Comparison of ENCODE assay signal across 16 cellular contexts in genomic region chr22:25027052-25027525, GRCh38.
DNase-seq lines count a peak whose midpoint lies in the region; ATAC-seq and TF ChIP-seq lines count a peak whose summit lies in the region.
"Had no signal": no experiment of that assay in that cellular context is flagged by ENCODE, and none has a peak within 500 bp of the region (broad histone marks: within the 10 kb centered on the region; RNA-seq: fewer than 3 reads in every experiment).

No MANE protein-coding gene starts in this region.

- H3K4me1 ChIP-seq in PC-9 (replicated peaks; ENCODE audit: insufficient read depth) (peaks cover 28% of the 10 kb centered on the region), endodermal cell (ENCODE audit: control insufficient read depth, insufficient read depth, low read length) (no peaks in the 10 kb centered on the region), trophoblast cell (ENCODE audit: control insufficient read depth in 1 of 2, insufficient read depth in 2 of 2, low read length in 2 of 2) (peaks cover 14 to 21% of the 10 kb centered on the region in 2 experiments), SJCRH30 (peaks cover 11% of the 10 kb centered on the region)

- H3K4me2 ChIP-seq in PC-9 (peak overlapping the region; percentile 46), trophoblast cell (ENCODE audit: low read length) (no peak overlapping the region)
- H3K4me2 ChIP-seq: GM23338 had no signal

- H2AFZ ChIP-seq in PC-9 (no peak overlapping the region), trophoblast cell (ENCODE audit: insufficient read depth, low read length, poor library complexity) (no peak overlapping the region)
- H2AFZ ChIP-seq: GM23338 had no signal

- peak overlapping the region; percentile 87 for H3K27ac Mint-ChIP-seq in endodermal cell
- H3K27ac Mint-ChIP-seq: activated T-cell treated with anti-CD3 and anti-CD28 coated beads, Interleukin-2, amount 50 U/mL, for 24 hours had no signal

- peaks cover 23% of the 10 kb centered on the region for H3K36me3 Mint-ChIP-seq in endodermal cell (ENCODE audit: low read depth)
- H3K36me3 Mint-ChIP-seq in activated T-cell treated with anti-CD3 and anti-CD28 coated beads, Interleukin-2, amount 50 U/mL, for 4 hours (ENCODE audit: insufficient read depth): no peaks in the 10 kb centered on the region

- peak; percentile 16 for DNase-seq in NCI-H748 (lab: John Stamatoyannopoulos, UW; ENCODE audit: unreplicated experiment)
- no peak for DNase-seq in NCI-H748 treated with DMSO at 0.1 percent for 48 hours (lab: John Stamatoyannopoulos, UW)
- peak in 1 of 2 experiments; percentile 66 for DNase-seq in PC-9
- DNase-seq in endodermal cell: no peak
- no peak for DNase-seq in trophoblast cell
- no peak for DNase-seq in activated T-cell treated with anti-CD3 and anti-CD28 coated beads, Interleukin-2, amount 50 U/mL, for 4 hours
- DNase-seq in SJCRH30: no peak
- DNase-seq: activated T-cell treated with anti-CD3 and anti-CD28 coated beads, Interleukin-2, amount 50 U/mL, for 24 hours; DMS 273 treated with DMSO at 0.1 percent for 48 hours; glutamatergic neuron; NCI-H1048; SHP77 treated with DMSO at 0.1 percent for 48 hours; stimulated activated CD4-positive, alpha-beta T cell treated with anti-CD3 and anti-CD28 coated beads, Interleukin-12 subunit alpha, Interleukin-12 subunit beta, amount 100 ng/mL, for 4 hours; WERI-Rb-1 had no signal

- CTCF ChIA-PET in PC-9 (lab: Charles Lee): interaction anchor here (0.6 kb wide), 1 partner anchor 17 kb away, joined by 5 read pairs; no protein-coding TSS in a partner anchor

- POLR2A ChIA-PET in PC-9 (lab: Charles Lee; ENCODE audit: unreplicated experiment): interaction anchor here (0.6 to 0.7 kb wide), 2 partner anchors 39 to 57 kb away, joined by 5 to 6 read pairs; no protein-coding TSS in a partner anchor

- H2BK12ac ChIP-seq in trophoblast cell (ENCODE audit: low read length): no peak overlapping the region

- 0 out of 2 replicates have a peak, but pooled peaks cover 8% of the 10 kb centered on the region for H3K79me2 ChIP-seq in PC-9 (ENCODE audit: low read depth)
- peaks cover 2% of the 10 kb centered on the region for H3K79me2 ChIP-seq in trophoblast cell (ENCODE audit: control insufficient read depth, insufficient read depth, low read length, poor library complexity)

- no peak overlapping the region for H3K23ac ChIP-seq in trophoblast cell (ENCODE audit: low read length)

- no peaks in the 10 kb centered on the region for H3K9me3 Mint-ChIP-seq in endodermal cell
- H3K9me3 Mint-ChIP-seq in activated T-cell treated with anti-CD3 and anti-CD28 coated beads, Interleukin-2, amount 50 U/mL, for 4 hours: no peaks in the 10 kb centered on the region
- H3K9me3 Mint-ChIP-seq: activated T-cell treated with anti-CD3 and anti-CD28 coated beads, Interleukin-2, amount 50 U/mL, for 24 hours; GM23338 had no signal

- no peak overlapping the region for H3K18ac ChIP-seq in trophoblast cell (ENCODE audit: low read length)

- H3K4me3 Mint-ChIP-seq in endodermal cell: no peak overlapping the region
- no peak overlapping the region for H3K4me3 Mint-ChIP-seq in activated T-cell treated with anti-CD3 and anti-CD28 coated beads, Interleukin-2, amount 50 U/mL, for 4 hours
- H3K4me3 Mint-ChIP-seq: activated T-cell treated with anti-CD3 and anti-CD28 coated beads, Interleukin-2, amount 50 U/mL, for 24 hours; GM23338 had no signal

- ATAC-seq in HG03280 (IDR thresholded peaks at IDR 0.05; ENCODE audit: unreplicated experiment): no peak
- no peak for ATAC-seq in activated T-cell treated with anti-CD3 and anti-CD28 coated beads, Interleukin-2, amount 50 U/mL, for 4 hours

- peaks cover 3% of the 10 kb centered on the region for H4K20me1 ChIP-seq in PC-9 (ENCODE audit: insufficient read depth)

- WGBS in endodermal cell (ENCODE audit: insufficient coverage in 1 of 2, insufficient read length in 1 of 2), 2 experiments: 86 to 93% methylated on average over 3 to 4 of the region's 4 CpGs
- no CpG with 5 or more reads among the region's 4 CpGs for WGBS in trophoblast cell (ENCODE audit: extremely low coverage, insufficient coverage, insufficient read length)

- H3K9me3 ChIP-seq in PC-9 (ENCODE audit: insufficient read depth, low read depth) (no peaks in the 10 kb centered on the region), endodermal cell (ENCODE audit: control insufficient read depth, low read length) (no peaks in the 10 kb centered on the region), trophoblast cell (ENCODE audit: insufficient read depth, low read depth, low read length) (no peaks in the 10 kb centered on the region), SJCRH30 (replicated peaks) (no peaks in the 10 kb centered on the region)

- TF ChIP-seq CTCF in PC-9 (conservative IDR thresholded peaks at IDR 0.05): no peak
- TF ChIP-seq CTCF in endodermal cell (conservative IDR thresholded peaks at IDR 0.05): no peak

- no TSS peak for BruUV-seq in PC-9 (replicated peaks; lab: Mats Ljungman, UMichigan)

- no peaks in the 10 kb centered on the region for H3K9me2 ChIP-seq in PC-9 (ENCODE audit: insufficient read depth)

- no peak overlapping the region for H4K8ac ChIP-seq in trophoblast cell (ENCODE audit: low read depth, low read length)

- peak overlapping the region; percentile 31 for H2AK5ac ChIP-seq in trophoblast cell (ENCODE audit: low read length)

- intact Hi-C loops in PC-9 (cut with micrococcal nuclease; ENCODE audit: unreplicated experiment): loop anchor here (2.0 kb wide), 1 partner anchor 32 kb away; no protein-coding TSS in a partner anchor

- H3K27me3 ChIP-seq in PC-9 (ENCODE audit: insufficient read depth, low read depth) (no peaks in the 10 kb centered on the region), endodermal cell (ENCODE audit: control insufficient read depth, insufficient read depth, low read length, poor library complexity, severe bottlenecking) (no peaks in the 10 kb centered on the region), trophoblast cell (ENCODE audit: insufficient read depth, low read length) (no peaks in the 10 kb centered on the region), SJCRH30 (peaks cover 2% of the 10 kb centered on the region)

- H4K12ac ChIP-seq in trophoblast cell (ENCODE audit: low read depth, low read length): no peak overlapping the region

- H3K4me1 Mint-ChIP-seq in endodermal cell: peaks cover 23% of the 10 kb centered on the region
- peaks cover 5% of the 10 kb centered on the region for H3K4me1 Mint-ChIP-seq in activated T-cell treated with anti-CD3 and anti-CD28 coated beads, Interleukin-2, amount 50 U/mL, for 4 hours (ENCODE audit: low read depth)

- no peaks in the 10 kb centered on the region for H3K27me3 Mint-ChIP-seq in endodermal cell (ENCODE audit: insufficient read depth)
- H3K27me3 Mint-ChIP-seq in activated T-cell treated with anti-CD3 and anti-CD28 coated beads, Interleukin-2, amount 50 U/mL, for 4 hours (ENCODE audit: low read depth): no peaks in the 10 kb centered on the region
- H3K27me3 Mint-ChIP-seq: activated T-cell treated with anti-CD3 and anti-CD28 coated beads, Interleukin-2, amount 50 U/mL, for 24 hours had no signal

- no peak overlapping the region for H4K91ac ChIP-seq in trophoblast cell (ENCODE audit: low read depth, low read length)

- H3K4me3 ChIP-seq in PC-9 (no peak overlapping the region), endodermal cell (ENCODE audit: low read length) (no peak overlapping the region), trophoblast cell (ENCODE audit: low read depth, low read length) (peak overlapping the region; percentile 17), SJCRH30 (no peak overlapping the region)
- H3K4me3 ChIP-seq: GM23338 had no signal

- H3K36me3 ChIP-seq in PC-9 (ENCODE audit: low read depth) (no peaks in the 10 kb centered on the region), endodermal cell (ENCODE audit: control insufficient read depth, insufficient read depth, low read length) (peaks cover 21% of the 10 kb centered on the region), trophoblast cell (ENCODE audit: control insufficient read depth in 1 of 2, insufficient read depth in 2 of 2, low read length in 2 of 2) (no peaks in the 10 kb centered on the region), SJCRH30 (no peaks in the 10 kb centered on the region)

- H3K4ac ChIP-seq in trophoblast cell (ENCODE audit: low read depth, low read length): no peak overlapping the region

- H3K27ac ChIP-seq in PC-9: peak overlapping the region; percentile 68
- H3K27ac ChIP-seq in endodermal cell (ENCODE audit: low read depth, low read length): no peak overlapping the region
- no peak overlapping the region for H3K27ac ChIP-seq in trophoblast cell (ENCODE audit: low read depth, low read length)
- H3K27ac ChIP-seq in SJCRH30: no peak overlapping the region
- H3K27ac ChIP-seq: WERI-Rb-1 had no signal

- peaks cover 5% of the 10 kb centered on the region for H3K79me1 ChIP-seq in trophoblast cell (ENCODE audit: low read length)

- no peak overlapping the region for H2BK5ac ChIP-seq in trophoblast cell (ENCODE audit: low read depth, low read length, poor library complexity)

- H3K14ac ChIP-seq in trophoblast cell (ENCODE audit: low read length): no peak overlapping the region

- peaks cover 24% of the 10 kb centered on the region for H3F3A ChIP-seq in PC-9 (ENCODE audit: insufficient read depth, low read depth)

- H2BK120ac ChIP-seq in trophoblast cell (ENCODE audit: insufficient read depth, low read length, poor library complexity): no peak overlapping the region

- no peak overlapping the region for H3K9ac ChIP-seq in endodermal cell (ENCODE audit: extremely low read depth, low read length, poor library complexity, severe bottlenecking)
- H3K9ac ChIP-seq in trophoblast cell (ENCODE audit: low read length): no peak overlapping the region
